1 cellular context compared by ENCODE assay signal in genomic region chr15:48681274-48681840, GRCh38.
TF ChIP-seq lines count a peak whose summit lies in the region.

No MANE protein-coding gene starts in this region.

TF ChIP-seq in SK-N-SH treated with all-trans-retinoic acid at 6 μM for 48 hours, 23 proteins besides CTCF, POLR2A, EP300 and RAD21 (continued from another document):
- TF ChIP-seq CSRNP3 (CRISPR knock-in tag; IDR thresholded peaks at IDR 0.05) (no peak), ARNTL (CRISPR knock-in tag; IDR thresholded peaks at IDR 0.05; ENCODE audit: borderline replicate concordance, low read depth) (no peak), ZFP30 (CRISPR knock-in tag; IDR thresholded peaks at IDR 0.05) (no peak), SNAI2 (CRISPR knock-in tag; IDR thresholded peaks at IDR 0.05) (no peak), ZFP3 (CRISPR knock-in tag; IDR thresholded peaks at IDR 0.05) (no peak), PPARA (CRISPR knock-in tag; IDR thresholded peaks at IDR 0.05; ENCODE audit: borderline replicate concordance) (no peak), ESRRG (CRISPR knock-in tag; IDR thresholded peaks at IDR 0.05) (no peak), ISL1 (CRISPR knock-in tag; IDR thresholded peaks at IDR 0.05) (no peak), POU6F1 (CRISPR knock-in tag; IDR thresholded peaks at IDR 0.05; ENCODE audit: borderline replicate concordance, low read depth) (no peak), ZC3H10 (CRISPR knock-in tag; IDR thresholded peaks at IDR 0.05) (no peak), TSHZ2 (CRISPR knock-in tag; IDR thresholded peaks at IDR 0.05) (no peak), OSR1 (CRISPR knock-in tag; IDR thresholded peaks at IDR 0.05) (no peak), RARB (CRISPR knock-in tag; IDR thresholded peaks at IDR 0.05) (no peak)
